ENCODE assay signal across 8 cellular contexts in genomic region chr1:202159534-202160371, GRCh38. TPM values are rescaled to one million over a fixed set of nuclear protein-coding genes. Genes with fewer than 3 reads are reported as not detected.
DNase-seq lines count a peak whose midpoint lies in the region; ATAC-seq, FAIRE-seq and TF ChIP-seq lines count a peak whose summit lies in the region.

No MANE protein-coding gene starts in this region.

- DNase-seq in HepG2 (ENCODE audit: low spot score) = no peak
- peak; percentile 79 to 85 for DNase-seq in activated CD4-positive, alpha-beta T cell treated with anti-CD3 and anti-CD28 coated beads, Interleukin-2, amount 50 U/mL, for 48 hours
- DNase-seq in NCI-H510A (lab: John Stamatoyannopoulos, UW) = no peak
- no peak for DNase-seq in NCI-H226
- DNase-seq in cerebellar cortex (ENCODE audit: low spot score) = no peak
- no peak for DNase-seq in osteoblast (ENCODE audit: insufficient read length, low spot score, missing footprints)

- 78% methylated on average over 16 of the region's 16 CpGs for WGBS in liver
- 55% methylated on average over 15 of the region's 16 CpGs for WGBS in HepG2 (ENCODE audit: low lambda C conversion rate)

- H3K4me3 ChIP-seq in liver (ENCODE audit: low read depth in 1 of 3, low read length in 3 of 3) (peak overlapping the region in 2 of 3 donors; percentile 3 to 7), HepG2 (replicated peaks in 1 of 3; ENCODE audit: insufficient read depth in 1 of 3, low read depth in 2 of 3, low read length in 3 of 3) (no peak overlapping the region), mucosa of rectum (ENCODE audit: low read length in 2 of 2) (peak overlapping the region; percentile 67 to 80), osteoblast (ENCODE audit: insufficient read depth, low read length) (no peak overlapping the region)

- H3K4me1 ChIP-seq in liver (ENCODE audit: control insufficient read depth in 4 of 4, insufficient read depth in 4 of 4, low read length in 3 of 4) (peaks cover 0 to 9% (median 2%) of the 10 kb centered on the region in 4 donors), HepG2 (ENCODE audit: insufficient read depth, low read length) (peaks cover 33% of the 10 kb centered on the region), mucosa of rectum (ENCODE audit: control insufficient read depth in 2 of 2, insufficient read depth in 2 of 2, low read length in 2 of 2) (peaks cover 0 to 22% of the 10 kb centered on the region in 2 donors), osteoblast (ENCODE audit: insufficient read depth, low read length) (peaks cover 7% of the 10 kb centered on the region)

- FAIRE-seq in HepG2 (lab: Jason Lieb, UNC) = no peak

- POLR2A ChIA-PET in HepG2 (lab: Yijun Ruan, JAX) = no interaction called here

- no peaks in the 10 kb centered on the region for H3K9me3 ChIP-seq in liver (ENCODE audit: control insufficient read depth in 4 of 4, low read length in 3 of 4)
- H3K9me3 ChIP-seq in HepG2 (ENCODE audit: low read length) = no peaks in the 10 kb centered on the region
- H3K9me3 ChIP-seq in mucosa of rectum (ENCODE audit: control insufficient read depth in 2 of 2, low read length in 2 of 2) = no peaks in the 10 kb centered on the region
- H3K9me3 ChIP-seq in osteoblast (ENCODE audit: low read depth, low read length) = no peaks in the 10 kb centered on the region

- in situ Hi-C loops in HepG2 (cut with HindIII; ENCODE audit: extremely low pct_ligation_motif_present, low pct_unique_long_range_greater_than_20kb) = no loop called here

- H3K36me3 ChIP-seq in liver (ENCODE audit: control insufficient read depth in 4 of 4, insufficient read depth in 3 of 4, low read depth in 1 of 4, low read length in 3 of 4) (no peaks in the 10 kb centered on the region), HepG2 (replicated peaks in 1 of 2; ENCODE audit: control insufficient read depth in 1 of 2, insufficient read depth in 2 of 2, low read length in 2 of 2) (no peaks in the 10 kb centered on the region), mucosa of rectum (ENCODE audit: control insufficient read depth in 2 of 2, insufficient read depth in 2 of 2, low read length in 2 of 2) (no peaks in the 10 kb centered on the region), osteoblast (ENCODE audit: insufficient read depth, low read length) (no peaks in the 10 kb centered on the region)

- no TSS peak for BruUV-seq in HepG2 (replicated peaks; lab: Mats Ljungman, UMichigan)

- intact Hi-C loops in HepG2 (cut with micrococcal nuclease; ENCODE audit: unreplicated experiment) = no loop called here

- TF ChIP-seq CTCF in liver (IDR thresholded peaks at IDR 0.05; ENCODE audit: low read depth, low read length, missing input control) (no peak), HepG2 (CRISPR knock-in tag; IDR thresholded peaks at IDR 0.05) (no peak), osteoblast (IDR thresholded peaks at IDR 0.05; ENCODE audit: extremely low read depth, low read depth, low read length) (no peak)

- H3K9ac ChIP-seq in liver (ENCODE audit: low read depth in 1 of 2, low read length in 2 of 2) = peak overlapping the region in 1 of 2 donors; percentile 33
- no peak overlapping the region for H3K9ac ChIP-seq in HepG2 (ENCODE audit: insufficient read depth, low read depth, low read length)
- H3K9ac ChIP-seq in mucosa of rectum (ENCODE audit: low read depth in 1 of 2, low read length in 2 of 2) = peak overlapping the region; percentile 64 to 80

- H3K27ac ChIP-seq in liver (ENCODE audit: low read depth in 1 of 2, low read length in 2 of 2) = peak overlapping the region; percentile 18 to 48
- no peak overlapping the region for H3K27ac ChIP-seq in HepG2 (ENCODE audit: extremely low read length, insufficient read depth, low read length)
- peak overlapping the region; percentile 66 to 86 for H3K27ac ChIP-seq in mucosa of rectum (ENCODE audit: low read depth in 2 of 2, low read length in 2 of 2)
- H3K27ac ChIP-seq in osteoblast (ENCODE audit: low read depth, low read length) = no peak overlapping the region

- H3K27me3 ChIP-seq in liver (ENCODE audit: control insufficient read depth in 4 of 4, insufficient read depth in 4 of 4, low read length in 3 of 4) (no peaks in the 10 kb centered on the region), HepG2 (ENCODE audit: control insufficient read depth in 1 of 2, insufficient read depth in 2 of 2, low read length in 2 of 2) (peaks cover 10 to 68% of the 10 kb centered on the region in 2 experiments; a peak in 4 of 5 replicates), mucosa of rectum (ENCODE audit: control insufficient read depth in 2 of 2, insufficient read depth in 2 of 2, low read length in 2 of 2) (no peaks in the 10 kb centered on the region), osteoblast (ENCODE audit: insufficient read depth, low read length) (no peaks in the 10 kb centered on the region)

- TF ChIP-seq EP300 in HepG2 (IDR thresholded peaks at IDR 0.05; ENCODE audit: low read depth in 2 of 2, low read length in 2 of 2) (no peak), HepG2 (CRISPR knock-in tag; IDR thresholded peaks at IDR 0.05; ENCODE audit: borderline replicate concordance) (no peak)

- H2AFZ ChIP-seq in HepG2 (ENCODE audit: low read length) = no peak overlapping the region
- H2AFZ ChIP-seq in osteoblast (ENCODE audit: low read length) = no peak overlapping the region

- ATAC-seq in HepG2 = no peak

- TF ChIP-seq POLR2A in HepG2 (IDR thresholded peaks at IDR 0.05; ENCODE audit: insufficient read depth in 1 of 2, low read depth in 2 of 2, low read length in 2 of 2) = no peak

- H3K4me2 ChIP-seq in HepG2 (ENCODE audit: low read depth, low read length) (no peak overlapping the region), osteoblast (ENCODE audit: insufficient read depth, low read length) (no peak overlapping the region)

- H3K79me2 ChIP-seq in HepG2 (ENCODE audit: insufficient read depth, low read length) (no peaks in the 10 kb centered on the region), osteoblast (ENCODE audit: insufficient read depth, low read length) (no peaks in the 10 kb centered on the region)

- H4K20me1 ChIP-seq in HepG2 (ENCODE audit: insufficient read depth, low read length) = no peaks in the 10 kb centered on the region
- no peaks in the 10 kb centered on the region for H4K20me1 ChIP-seq in osteoblast (ENCODE audit: insufficient read depth, low read length)

- no peak for TF ChIP-seq RAD21 in liver (IDR thresholded peaks at IDR 0.05)
- TF ChIP-seq RAD21 in HepG2 (CRISPR knock-in tag; IDR thresholded peaks at IDR 0.05) = no peak

- CTCF ChIA-PET in HepG2 (lab: Yijun Ruan, JAX; ENCODE audit: low intra/inter-chr PET ratio, low total read pairs) = no interaction called here

RNA-seq across cellular contexts. Expression of gene PTPN7, which starts 0.6 kb away (rescaled TPM):
- total RNA-seq in liver (1 to 10 TPM; 1.8 to 7.0 TPM), HepG2 (2016; rRNA removed; fragmentation: Illumina TruSeq; extraction: Trizol) (not detected in 2 replicates), osteoblast (not detected in 2 replicates)
- polyA plus RNA-seq in liver (1 to 10 TPM in 1 of 2 donors, under 1 TPM in 1; 0.75 to 1.5 TPM), HepG2 (2011; rRNA removed) (0.05 TPM in 1 of 2 replicates, not detected in the other)
- 0.18 TPM in 1 of 2 replicates, not detected in the other for total RNA-seq in HepG2 (2016; cell fraction: cytosol; rRNA removed; fragmentation: Illumina TruSeq; extraction: Trizol; ENCODE audit: low read depth)
- total RNA-seq in HepG2 (2016; cell fraction: insoluble cytoplasmic fraction; rRNA removed; fragmentation: Illumina TruSeq; extraction: Trizol) = not detected in 2 replicates
- total RNA-seq in HepG2 (2016; cell fraction: membrane; rRNA removed; fragmentation: Illumina TruSeq; extraction: Trizol) = not detected in 2 replicates
- total RNA-seq in HepG2 (2016; cell fraction: nucleus; rRNA removed; fragmentation: Illumina TruSeq; extraction: Trizol) = not detected in 2 replicates
- polyA plus RNA-seq in HepG2 (2011; cell fraction: cytosol; rRNA removed) = 0.12 and 0.15 TPM in 2 replicates
- polyA plus RNA-seq in HepG2 (2011; cell fraction: nucleus; rRNA removed) = 0.05 TPM in 1 of 2 replicates, not detected in the other
- polyA plus RNA-seq in HepG2 (2012) = not detected in 2 replicates
- polyA plus RNA-seq in HepG2 (2016; cell fraction: cytosol; fragmentation: Illumina TruSeq; extraction: Trizol; ENCODE audit: low read depth) = 0.06 and 0.08 TPM in 2 replicates
- not detected in 2 replicates for polyA plus RNA-seq in HepG2 (2016; cell fraction: insoluble cytoplasmic fraction; fragmentation: Illumina TruSeq; extraction: Trizol; ENCODE audit: low read depth)
- polyA plus RNA-seq in HepG2 (2016; cell fraction: membrane; fragmentation: Illumina TruSeq; extraction: Trizol; ENCODE audit: low read depth) = not detected in 2 replicates
- polyA plus RNA-seq in HepG2 (2016; cell fraction: nucleus; fragmentation: Illumina TruSeq; extraction: Trizol; ENCODE audit: insufficient read depth, low read depth) = not detected in 2 replicates
- 0.12 and 1.5 TPM in 2 replicates for polyA minus RNA-seq in HepG2 (2011; rRNA and poly(A)+ RNA removed; ENCODE audit: low replicate concordance)
- not detected in 2 replicates for polyA minus RNA-seq in HepG2 (2011; cell fraction: cytosol; rRNA and poly(A)+ RNA removed)
- polyA minus RNA-seq in HepG2 (2011; cell fraction: nucleus; rRNA and poly(A)+ RNA removed) = not detected in 2 replicates

RNA-seq across cellular contexts. Expression of gene ARL8A, which starts 15.2 kb away (rescaled TPM):
- total RNA-seq in liver = 10 to 100 TPM in 1 of 2 donors, 1 to 10 TPM in 1; 8.4 to 21.8 TPM
- polyA plus RNA-seq in liver = 10 to 100 TPM; 18.5 to 25.7 TPM
- 2.2 and 2.7 TPM in 2 replicates for total RNA-seq in HepG2 (2016; rRNA removed; fragmentation: Illumina TruSeq; extraction: Trizol)
- 1.4 and 1.7 TPM in 2 replicates for total RNA-seq in HepG2 (2016; cell fraction: cytosol; rRNA removed; fragmentation: Illumina TruSeq; extraction: Trizol; ENCODE audit: low read depth)
- 2.3 and 3.0 TPM in 2 replicates for total RNA-seq in HepG2 (2016; cell fraction: insoluble cytoplasmic fraction; rRNA removed; fragmentation: Illumina TruSeq; extraction: Trizol)
- total RNA-seq in HepG2 (2016; cell fraction: membrane; rRNA removed; fragmentation: Illumina TruSeq; extraction: Trizol) = 2.9 and 3.5 TPM in 2 replicates
- 1.8 and 1.9 TPM in 2 replicates for total RNA-seq in HepG2 (2016; cell fraction: nucleus; rRNA removed; fragmentation: Illumina TruSeq; extraction: Trizol)
- polyA plus RNA-seq in HepG2 (2011; rRNA removed) = 18.8 and 23.4 TPM in 2 replicates
- 16.2 and 20.4 TPM in 2 replicates for polyA plus RNA-seq in HepG2 (2011; cell fraction: cytosol; rRNA removed)
- 14.8 and 15.5 TPM in 2 replicates for polyA plus RNA-seq in HepG2 (2011; cell fraction: nucleus; rRNA removed)
- 3.9 and 8.1 TPM in 2 replicates for polyA plus RNA-seq in HepG2 (2012)
- 1.6 and 2.1 TPM in 2 replicates for polyA plus RNA-seq in HepG2 (2016; cell fraction: cytosol; fragmentation: Illumina TruSeq; extraction: Trizol; ENCODE audit: low read depth)
- 2.6 and 2.8 TPM in 2 replicates for polyA plus RNA-seq in HepG2 (2016; cell fraction: insoluble cytoplasmic fraction; fragmentation: Illumina TruSeq; extraction: Trizol; ENCODE audit: low read depth)
- polyA plus RNA-seq in HepG2 (2016; cell fraction: membrane; fragmentation: Illumina TruSeq; extraction: Trizol; ENCODE audit: low read depth) = 1.9 and 2.2 TPM in 2 replicates
- polyA plus RNA-seq in HepG2 (2016; cell fraction: nucleus; fragmentation: Illumina TruSeq; extraction: Trizol; ENCODE audit: insufficient read depth, low read depth) = 4.0 and 9.1 TPM in 2 replicates
- polyA minus RNA-seq in HepG2 (2011; rRNA and poly(A)+ RNA removed; ENCODE audit: low replicate concordance) = 7.2 and 18.3 TPM in 2 replicates
- polyA minus RNA-seq in HepG2 (2011; cell fraction: cytosol; rRNA and poly(A)+ RNA removed) = 10.6 and 11.2 TPM in 2 replicates
- polyA minus RNA-seq in HepG2 (2011; cell fraction: nucleus; rRNA and poly(A)+ RNA removed) = 5.2 and 6.1 TPM in 2 replicates
- 24.2 and 25.0 TPM in 2 replicates for total RNA-seq in osteoblast

RNA-seq across cellular contexts. Expression of gene LGR6, which starts 33.8 kb away (rescaled TPM):
- total RNA-seq in liver (1 to 10 TPM in 1 of 2 donors, under 1 TPM in 1; 0.05 to 1.2 TPM), HepG2 (2016; rRNA removed; fragmentation: Illumina TruSeq; extraction: Trizol) (not detected in 2 replicates), osteoblast (not detected in 2 replicates)
- polyA plus RNA-seq in liver (under 1 TPM; 0.63 to 0.86 TPM), HepG2 (2011; rRNA removed) (0.04 and 0.07 TPM in 2 replicates)
- not detected in 2 replicates for total RNA-seq in HepG2 (2016; cell fraction: cytosol; rRNA removed; fragmentation: Illumina TruSeq; extraction: Trizol; ENCODE audit: low read depth)
- total RNA-seq in HepG2 (2016; cell fraction: insoluble cytoplasmic fraction; rRNA removed; fragmentation: Illumina TruSeq; extraction: Trizol) = 0.04 TPM in 1 of 2 replicates, not detected in the other
- not detected in 2 replicates for total RNA-seq in HepG2 (2016; cell fraction: membrane; rRNA removed; fragmentation: Illumina TruSeq; extraction: Trizol)
- not detected in 2 replicates for total RNA-seq in HepG2 (2016; cell fraction: nucleus; rRNA removed; fragmentation: Illumina TruSeq; extraction: Trizol)
- polyA plus RNA-seq in HepG2 (2011; cell fraction: cytosol; rRNA removed) = 0.03 and 0.05 TPM in 2 replicates
- 0.14 and 0.19 TPM in 2 replicates for polyA plus RNA-seq in HepG2 (2011; cell fraction: nucleus; rRNA removed)
- polyA plus RNA-seq in HepG2 (2012) = not detected in 2 replicates
- 0.03 TPM in 1 of 2 replicates, not detected in the other for polyA plus RNA-seq in HepG2 (2016; cell fraction: cytosol; fragmentation: Illumina TruSeq; extraction: Trizol; ENCODE audit: low read depth)
- not detected in 2 replicates for polyA plus RNA-seq in HepG2 (2016; cell fraction: insoluble cytoplasmic fraction; fragmentation: Illumina TruSeq; extraction: Trizol; ENCODE audit: low read depth)
- polyA plus RNA-seq in HepG2 (2016; cell fraction: membrane; fragmentation: Illumina TruSeq; extraction: Trizol; ENCODE audit: low read depth) = not detected in 2 replicates
- polyA plus RNA-seq in HepG2 (2016; cell fraction: nucleus; fragmentation: Illumina TruSeq; extraction: Trizol; ENCODE audit: insufficient read depth, low read depth) = not detected in 2 replicates
- 0.12 TPM in 1 of 2 replicates, not detected in the other for polyA minus RNA-seq in HepG2 (2011; rRNA and poly(A)+ RNA removed; ENCODE audit: low replicate concordance)
- not detected in 2 replicates for polyA minus RNA-seq in HepG2 (2011; cell fraction: cytosol; rRNA and poly(A)+ RNA removed)
- polyA minus RNA-seq in HepG2 (2011; cell fraction: nucleus; rRNA and poly(A)+ RNA removed) = not detected in 2 replicates

RNA-seq across cellular contexts. Expression of gene GPR37L1, which starts 37.0 kb away (rescaled TPM):
- total RNA-seq in liver (under 1 TPM in 1 of 2 donors, not detected in 1; under 0.01 TPM), HepG2 (2016; rRNA removed; fragmentation: Illumina TruSeq; extraction: Trizol) (not detected in 2 replicates), osteoblast (not detected in 2 replicates)
- polyA plus RNA-seq in liver (under 1 TPM; 0.02 to 0.04 TPM), HepG2 (2011; rRNA removed) (0.12 and 0.13 TPM in 2 replicates)
- not detected in 2 replicates for total RNA-seq in HepG2 (2016; cell fraction: cytosol; rRNA removed; fragmentation: Illumina TruSeq; extraction: Trizol; ENCODE audit: low read depth)
- total RNA-seq in HepG2 (2016; cell fraction: insoluble cytoplasmic fraction; rRNA removed; fragmentation: Illumina TruSeq; extraction: Trizol) = not detected in 2 replicates
- not detected in 2 replicates for total RNA-seq in HepG2 (2016; cell fraction: membrane; rRNA removed; fragmentation: Illumina TruSeq; extraction: Trizol)
- total RNA-seq in HepG2 (2016; cell fraction: nucleus; rRNA removed; fragmentation: Illumina TruSeq; extraction: Trizol) = not detected in 2 replicates
- polyA plus RNA-seq in HepG2 (2011; cell fraction: cytosol; rRNA removed) = 0.08 and 0.09 TPM in 2 replicates
- polyA plus RNA-seq in HepG2 (2011; cell fraction: nucleus; rRNA removed) = 0.19 and 0.21 TPM in 2 replicates
- polyA plus RNA-seq in HepG2 (2012) = 0.03 and 0.05 TPM in 2 replicates
- polyA plus RNA-seq in HepG2 (2016; cell fraction: cytosol; fragmentation: Illumina TruSeq; extraction: Trizol; ENCODE audit: low read depth) = not detected in 2 replicates
- polyA plus RNA-seq in HepG2 (2016; cell fraction: insoluble cytoplasmic fraction; fragmentation: Illumina TruSeq; extraction: Trizol; ENCODE audit: low read depth) = not detected in 2 replicates
- not detected in 2 replicates for polyA plus RNA-seq in HepG2 (2016; cell fraction: membrane; fragmentation: Illumina TruSeq; extraction: Trizol; ENCODE audit: low read depth)
- not detected in 2 replicates for polyA plus RNA-seq in HepG2 (2016; cell fraction: nucleus; fragmentation: Illumina TruSeq; extraction: Trizol; ENCODE audit: insufficient read depth, low read depth)
- 0.20 and 0.21 TPM in 2 replicates for polyA minus RNA-seq in HepG2 (2011; rRNA and poly(A)+ RNA removed; ENCODE audit: low replicate concordance)
- not detected in 2 replicates for polyA minus RNA-seq in HepG2 (2011; cell fraction: cytosol; rRNA and poly(A)+ RNA removed)
- 0.12 TPM in 1 of 2 replicates, not detected in the other for polyA minus RNA-seq in HepG2 (2011; cell fraction: nucleus; rRNA and poly(A)+ RNA removed)

Comparison
In these comparisons a context has a peak if more than half of its experiments do, and no peak if none do; other contexts are left out.
1. H3K27ac ChIP-seq: peak in liver (2 of 2) and mucosa of rectum (2 of 2); none in HepG2 (single experiment) and osteoblast (single experiment).
2. H3K4me3 ChIP-seq: peak in liver (2 of 3) and mucosa of rectum (2 of 2); none in HepG2 (0 of 3) and osteoblast (single experiment).
3. DNase-seq: peak in activated CD4-positive, alpha-beta T cell treated with anti-CD3 and anti-CD28 coated beads, Interleukin-2, amount 50 U/mL, for 48 hours (2 of 2); none in HepG2 (single experiment), NCI-H510A (single experiment), NCI-H226 (single experiment), cerebellar cortex (single experiment) and osteoblast (single experiment).